In the genomic region with DNA sequence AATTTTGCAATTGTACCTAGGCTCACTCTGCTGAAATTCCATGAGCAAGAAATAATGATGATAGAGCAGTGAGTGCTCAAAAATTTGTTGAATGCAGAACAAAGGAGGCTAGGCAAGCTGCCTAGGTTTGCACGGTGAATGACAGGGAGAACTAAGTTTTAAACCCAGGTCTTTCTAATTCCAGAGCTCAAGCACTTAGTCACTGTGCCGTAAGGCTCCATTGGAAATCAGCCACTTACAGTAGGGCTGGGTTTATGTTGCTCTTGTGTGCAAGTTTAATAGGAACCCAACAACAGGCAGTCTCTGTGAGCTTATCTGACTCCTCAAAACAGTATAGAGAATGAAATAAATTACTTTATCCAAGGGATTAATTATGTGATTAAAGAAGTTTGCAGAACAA, we compare ENCODE assay signal across 22 cellular contexts.
DNase-seq lines count a peak whose midpoint lies in the region; ATAC-seq and TF ChIP-seq lines count a peak whose summit lies in the region.
"Had no signal": no experiment of that assay in that cellular context is flagged by ENCODE, and none has a peak within 500 bp of the region (broad histone marks: within the 10 kb centered on the region; RNA-seq: fewer than 3 reads in every experiment).

No MANE protein-coding gene starts in this region.

- no peak for TF ChIP-seq POLR2A in thyroid gland (IDR thresholded peaks at IDR 0.05)

- peaks cover 12% of the 10 kb centered on the region for H3K9me3 Mint-ChIP-seq in chondrocyte (ENCODE audit: low read depth)

- H3K27me3 ChIP-seq in MG63 (no peaks in the 10 kb centered on the region), thyroid gland (no peaks in the 10 kb centered on the region)
- H3K27me3 ChIP-seq: BLaER1, SJCRH30 had no signal

- no peak overlapping the region for H3K4me3 ChIP-seq in MG63
- no peak overlapping the region for H3K4me3 ChIP-seq in fibroblast of the aortic adventitia (ENCODE audit: low read depth, low read length)
- H3K4me3 ChIP-seq in thyroid gland (replicated peaks in 1 of 3) = no peak overlapping the region
- H3K4me3 ChIP-seq: BLaER1, SJCRH30 had no signal

- no peak overlapping the region for H3K4me3 Mint-ChIP-seq in chondrocyte (ENCODE audit: unreplicated experiment)
- H3K4me3 Mint-ChIP-seq: CD4-positive, CD25-positive, alpha-beta regulatory T cell had no signal

- peaks cover 40% of the 10 kb centered on the region for H3K4me1 Mint-ChIP-seq in chondrocyte (ENCODE audit: low read depth)
- H3K4me1 Mint-ChIP-seq: CD4-positive, CD25-positive, alpha-beta regulatory T cell had no signal

- H3K27ac ChIP-seq in thyroid gland = peak overlapping the region; percentile 15 to 49 (median 27)
- H3K27ac ChIP-seq: BLaER1, SJCRH30 had no signal

- intact Hi-C loops in thyroid gland (cut with DNase I) = no loop called here

- no peak for TF ChIP-seq CTCF in chondrocyte (IDR thresholded peaks at IDR 0.05)
- TF ChIP-seq CTCF in fibroblast of the aortic adventitia (IDR thresholded peaks at IDR 0.05; ENCODE audit: insufficient read depth, low read length) = no peak
- TF ChIP-seq CTCF in thyroid gland (IDR thresholded peaks at IDR 0.05) = no peak

- peak overlapping the region; percentile 71 for H3K27ac Mint-ChIP-seq in chondrocyte (ENCODE audit: unreplicated experiment)
- H3K27ac Mint-ChIP-seq: CD4-positive, CD25-positive, alpha-beta regulatory T cell had no signal

- 33 to 53% methylated on average over 2 of the region's 2 CpGs for WGBS in thyroid gland, 2 donors

- DNase-seq in MG63 (peak; percentile 31), chondrocyte (ENCODE audit: low spot score) (no peak), fibroblast of the aortic adventitia (ENCODE audit: low read depth) (peak; percentile 41), thyroid gland (peak in 1 of 2 donors; percentile 18), DMS153 treated with DMSO at 0.1 percent for 48 hours (lab: John Stamatoyannopoulos, UW; ENCODE audit: unreplicated experiment) (no peak), EL (no peak)
- DNase-seq: CD4-positive, CD25-positive, alpha-beta regulatory T cell; DMS153; Karpas-422; MV-4-11; NCI-H1105; NCI-H1436 treated with DMSO at 0.1 percent for 48 hours; NCI-H187 treated with DMSO at 0.1 percent for 48 hours; NCI-H524; NCI-H774; PC-3; SJCRH30 had no signal

- H3K36me3 ChIP-seq in MG63 = no peaks in the 10 kb centered on the region
- H3K36me3 ChIP-seq in thyroid gland = no peaks in the 10 kb centered on the region
- H3K36me3 ChIP-seq: BLaER1, SJCRH30 had no signal

- no peaks in the 10 kb centered on the region for H3K9me3 ChIP-seq in MG63
- H3K9me3 ChIP-seq in thyroid gland = no peaks in the 10 kb centered on the region
- H3K9me3 ChIP-seq: BLaER1, SJCRH30 had no signal

- H3K4me1 ChIP-seq in thyroid gland = peaks cover 26 to 27% of the 10 kb centered on the region in 2 donors
- H3K4me1 ChIP-seq: SJCRH30 had no signal

- H3K36me3 Mint-ChIP-seq in chondrocyte (ENCODE audit: low read depth) = no peaks in the 10 kb centered on the region
- H3K36me3 Mint-ChIP-seq: CD4-positive, CD25-positive, alpha-beta regulatory T cell had no signal

- ATAC-seq in HG03439 (IDR thresholded peaks at IDR 0.05; ENCODE audit: unreplicated experiment) = no peak
- ATAC-seq: HepG2, PC-3, Right ventricle myocardium inferior, SK-N-SH treated with all-trans-retinoic acid at 6 μM for 48 hours had no signal

- H3K27me3 Mint-ChIP-seq in chondrocyte (ENCODE audit: low read depth) = no peaks in the 10 kb centered on the region

Comparison
In these comparisons a context has a peak if more than half of its experiments do, and no peak if none do; other contexts are left out.
1. DNase-seq: peak in MG63 (single experiment) and fibroblast of the aortic adventitia (single experiment); none in chondrocyte (single experiment), DMS153 treated with DMSO at 0.1 percent for 48 hours (single experiment) and EL (single experiment).